14 cellular contexts compared by ENCODE assay signal in the genomic region with DNA sequence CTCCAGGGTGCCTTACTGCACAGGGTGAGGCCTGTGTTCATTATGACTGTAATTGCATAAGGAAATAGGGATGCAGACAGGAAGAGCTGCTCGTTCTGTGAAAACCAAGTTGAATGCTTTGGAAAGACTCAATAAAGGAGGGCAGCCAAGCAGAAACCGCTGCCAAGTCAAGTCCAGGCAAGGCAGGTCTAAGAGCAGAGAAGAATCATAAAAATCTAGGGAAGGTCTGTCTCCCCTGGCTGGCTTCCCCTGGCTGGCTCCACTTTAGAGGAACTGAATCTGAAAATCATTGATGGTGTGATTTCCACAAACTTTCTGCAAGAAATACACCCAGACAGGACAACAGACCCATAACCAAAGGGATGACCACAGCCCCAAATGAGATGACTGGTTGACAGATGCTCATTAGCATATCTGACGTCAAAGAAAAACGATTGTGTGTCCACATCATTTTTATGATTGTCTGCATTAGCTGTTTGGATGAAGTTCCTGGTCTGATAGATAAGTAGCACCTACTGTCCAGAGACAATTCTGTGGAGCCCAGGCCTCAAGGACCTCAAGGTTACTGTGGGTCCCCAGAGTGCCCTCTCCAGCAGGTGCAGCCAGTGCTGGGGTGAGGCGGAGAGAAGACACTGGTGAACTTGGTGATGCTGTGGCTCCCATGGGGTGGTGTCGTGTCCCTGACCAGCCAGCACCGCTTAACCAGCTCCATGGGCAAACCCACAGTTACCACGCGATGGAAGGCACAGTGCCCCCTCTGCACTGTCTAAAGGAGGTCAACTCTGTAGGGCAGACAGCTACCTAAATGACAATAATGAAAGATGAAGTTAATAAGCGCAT.
DNase-seq lines count a peak whose midpoint lies in the region; ATAC-seq and TF ChIP-seq lines count a peak whose summit lies in the region.
"Had no signal": no experiment of that assay in that cellular context is flagged by ENCODE, and none has a peak within 500 bp of the region (broad histone marks: within the 10 kb centered on the region; RNA-seq: fewer than 3 reads in every experiment).

No MANE protein-coding gene starts in this region.

- no peaks in the 10 kb centered on the region for H4K20me1 ChIP-seq in IMR-90 (ENCODE audit: insufficient read depth, low read length)

- no peak overlapping the region for H3K4ac ChIP-seq in IMR-90 (ENCODE audit: low read depth, low read length)

- no peak overlapping the region for H3K56ac ChIP-seq in IMR-90 (ENCODE audit: extremely low read depth, insufficient read depth, low read length)

- no peak overlapping the region for H2BK15ac ChIP-seq in IMR-90 (ENCODE audit: low read depth, low read length)

- H2BK20ac ChIP-seq in IMR-90 (ENCODE audit: low read depth, low read length) = no peak overlapping the region

- no peak overlapping the region for H3K4me2 ChIP-seq in IMR-90 (ENCODE audit: low read depth, low read length)

- H3K9me3 ChIP-seq in IMR-90 (ENCODE audit: control insufficient read depth, insufficient read depth, low read length) = no peaks in the 10 kb centered on the region
- H3K9me3 ChIP-seq: SJCRH30 had no signal

- no CpG with 5 or more reads among the region's 10 CpGs for WGBS in IMR-90 (ENCODE audit: extremely low coverage in 2 of 2, insufficient read length in 1 of 2), 2 experiments

- H2AFZ ChIP-seq in IMR-90 (replicated peaks; ENCODE audit: low read length, poor library complexity) = no peak overlapping the region

- no peak overlapping the region for H3K18ac ChIP-seq in IMR-90 (ENCODE audit: low read depth, low read length)

- H2AK5ac ChIP-seq in IMR-90 (ENCODE audit: low read depth, low read length) = no peak overlapping the region

- CTCF ChIA-PET in IMR-90 (lab: Yijun Ruan, JAX) = no interaction called here

- no peaks in the 10 kb centered on the region for H3K9me1 ChIP-seq in IMR-90 (ENCODE audit: insufficient read depth, low read length)

- POLR2A ChIA-PET in IMR-90 (lab: Charles Lee; ENCODE audit: unreplicated experiment) = no interaction called here

- ATAC-seq in GM21447 (IDR thresholded peaks at IDR 0.05; ENCODE audit: unreplicated experiment) (peak; percentile 55), IMR-90 (ENCODE audit: low read depth) (no peak), GM21381 (IDR thresholded peaks at IDR 0.05; ENCODE audit: unreplicated experiment) (no peak)
- ATAC-seq: naive thymus-derived CD4-positive, alpha-beta T cell had no signal

- no peak for TF ChIP-seq CTCF in IMR-90 (conservative IDR thresholded peaks at IDR 0.05; ENCODE audit: low read depth, low read length)
- no peak for TF ChIP-seq CTCF in fibroblast of the aortic adventitia (IDR thresholded peaks at IDR 0.05; ENCODE audit: insufficient read depth, low read length)

- no TSS peak for BruUV-seq in IMR-90 (replicated peaks; lab: Mats Ljungman, UMichigan)

- H3K36me3 ChIP-seq in IMR-90 (ENCODE audit: control insufficient read depth, insufficient read depth, low read length) = no peaks in the 10 kb centered on the region
- H3K36me3 ChIP-seq: SJCRH30 had no signal

- DNase-seq in IMR-90 = no peak
- DNase-seq in fibroblast of the aortic adventitia (ENCODE audit: low read depth) = peak; percentile 6
- peak; percentile 32 for DNase-seq in retina
- DNase-seq in substantia nigra (lab: John Stamatoyannopoulos, UW) = no peak
- no peak for DNase-seq in NCI-H2196 (lab: John Stamatoyannopoulos, UW; ENCODE audit: unreplicated experiment)
- DNase-seq: cerebellar nuclear complex, EL, NCI-H1105 treated with DMSO at 0.1 percent for 48 hours, NCI-H774, SJCRH30 had no signal

- no peak for TF ChIP-seq POLR2A in IMR-90 (IDR thresholded peaks at IDR 0.05; ENCODE audit: low read depth, low read length)

- no peak overlapping the region for H2BK120ac ChIP-seq in IMR-90 (ENCODE audit: low read depth, low read length)

- intact Hi-C loops in IMR-90 (cut with micrococcal nuclease) = no loop called here

- no peaks in the 10 kb centered on the region for H3K79me1 ChIP-seq in IMR-90 (ENCODE audit: low read depth in 1 of 2, low read length in 2 of 2)

- H4K5ac ChIP-seq in IMR-90 (ENCODE audit: low read depth, low read length) = no peak overlapping the region

- H3K27ac ChIP-seq in IMR-90 (ENCODE audit: insufficient read depth, low read length) (no peak overlapping the region), substantia nigra (ENCODE audit: low read depth, low read length, poor library complexity, severe bottlenecking) (no peak overlapping the region)
- H3K27ac ChIP-seq: C4-2B, SJCRH30 had no signal

- peaks cover 13% of the 10 kb centered on the region; the same call in 1 of the 2 replicates for H3K27me3 ChIP-seq in IMR-90 (ENCODE audit: control insufficient read depth, insufficient read depth, low read length)
- H3K27me3 ChIP-seq: SJCRH30 had no signal

- no peaks in the 10 kb centered on the region for H3K4me1 ChIP-seq in IMR-90 (ENCODE audit: control insufficient read depth, insufficient read depth, low read length)
- H3K4me1 ChIP-seq: SJCRH30 had no signal

- in situ Hi-C loops in IMR-90 (cut with MboI; ENCODE audit: low sequenced_read_pairs) = loop anchor here (25.0 kb wide), 1 partner anchor 920 kb away; no protein-coding TSS in a partner anchor

- no peak overlapping the region for H3K23ac ChIP-seq in IMR-90 (ENCODE audit: low read depth, low read length)

- peak overlapping the region; percentile 15 for H2AK9ac ChIP-seq in IMR-90 (replicated peaks; ENCODE audit: low read depth, low read length, poor library complexity)

- TF ChIP-seq RAD21 in IMR-90 (IDR thresholded peaks at IDR 0.05; ENCODE audit: low read length) = no peak

- no peak overlapping the region for H2BK5ac ChIP-seq in IMR-90 (ENCODE audit: low read depth, low read length, poor library complexity, severe bottlenecking)

- H4K8ac ChIP-seq in IMR-90 (ENCODE audit: low read depth in 2 of 2, low read length in 2 of 2) = no peak overlapping the region

- dilution Hi-C loops in IMR-90 (cut with HindIII; ENCODE audit: low sequenced_read_pairs, unreplicated experiment) = no loop called here

- H3K14ac ChIP-seq in IMR-90 (replicated peaks; ENCODE audit: low read depth, low read length) = no peak overlapping the region

- H3K9ac ChIP-seq in IMR-90 (ENCODE audit: low read depth, low read length) = no peak overlapping the region

- H3K4me3 ChIP-seq in IMR-90 (ENCODE audit: insufficient read depth, low read depth, low read length) = no peak overlapping the region
- no peak overlapping the region for H3K4me3 ChIP-seq in fibroblast of the aortic adventitia (ENCODE audit: low read depth, low read length)
- H3K4me3 ChIP-seq: SJCRH30 had no signal

- H4K91ac ChIP-seq in IMR-90 (ENCODE audit: insufficient read depth, low read depth, low read length) = no peak overlapping the region

TF ChIP-seq in IMR-90, 13 proteins besides CTCF, POLR2A, EP300 and RAD21:
- TF ChIP-seq RCOR1 (IDR thresholded peaks at IDR 0.05; ENCODE audit: insufficient replicate concordance, low read length) (no peak), NFE2L2 (IDR thresholded peaks at IDR 0.05; ENCODE audit: low read depth, low read length) (no peak), RFX5 (IDR thresholded peaks at IDR 0.05; ENCODE audit: low read depth, low read length) (no peak), MXI1 (IDR thresholded peaks at IDR 0.05; ENCODE audit: borderline replicate concordance, low read depth, low read length) (no peak), BHLHE40 (IDR thresholded peaks at IDR 0.05; ENCODE audit: low read depth, low read length) (no peak), ELK1 (IDR thresholded peaks at IDR 0.05; ENCODE audit: borderline replicate concordance, low read depth, low read length) (no peak), MAZ (IDR thresholded peaks at IDR 0.05; ENCODE audit: borderline replicate concordance, low read depth, low read length) (no peak), CEBPB (IDR thresholded peaks at IDR 0.05; ENCODE audit: low read depth, low read length) (no peak), SMC3 (IDR thresholded peaks at IDR 0.05; ENCODE audit: low read depth, low read length) (no peak), MAFK (IDR thresholded peaks at IDR 0.05; ENCODE audit: low read depth, low read length) (no peak), FOS (IDR thresholded peaks at IDR 0.05; ENCODE audit: low read depth, low read length) (no peak), CHD1 (IDR thresholded peaks at IDR 0.05; ENCODE audit: low read depth, low read length) (no peak)
- TF ChIP-seq, protein P1, sequence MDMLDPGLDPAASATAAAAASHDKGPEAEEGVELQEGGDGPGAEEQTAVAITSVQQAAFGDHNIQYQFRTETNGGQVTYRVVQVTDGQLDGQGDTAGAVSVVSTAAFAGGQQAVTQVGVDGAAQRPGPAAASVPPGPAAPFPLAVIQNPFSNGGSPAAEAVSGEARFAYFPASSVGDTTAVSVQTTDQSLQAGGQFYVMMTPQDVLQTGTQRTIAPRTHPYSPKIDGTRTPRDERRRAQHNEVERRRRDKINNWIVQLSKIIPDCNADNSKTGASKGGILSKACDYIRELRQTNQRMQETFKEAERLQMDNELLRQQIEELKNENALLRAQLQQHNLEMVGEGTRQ (IDR thresholded peaks at IDR 0.05; ENCODE audit: low read depth, low read length) = no peak

Comparison
In these comparisons a context has a peak if more than half of its experiments do, and no peak if none do; other contexts are left out.
1. DNase-seq: peak in fibroblast of the aortic adventitia (single experiment) and retina (single experiment); none in IMR-90 (single experiment), substantia nigra (0 of 49) and NCI-H2196 (single experiment).